In the genomic region with DNA sequence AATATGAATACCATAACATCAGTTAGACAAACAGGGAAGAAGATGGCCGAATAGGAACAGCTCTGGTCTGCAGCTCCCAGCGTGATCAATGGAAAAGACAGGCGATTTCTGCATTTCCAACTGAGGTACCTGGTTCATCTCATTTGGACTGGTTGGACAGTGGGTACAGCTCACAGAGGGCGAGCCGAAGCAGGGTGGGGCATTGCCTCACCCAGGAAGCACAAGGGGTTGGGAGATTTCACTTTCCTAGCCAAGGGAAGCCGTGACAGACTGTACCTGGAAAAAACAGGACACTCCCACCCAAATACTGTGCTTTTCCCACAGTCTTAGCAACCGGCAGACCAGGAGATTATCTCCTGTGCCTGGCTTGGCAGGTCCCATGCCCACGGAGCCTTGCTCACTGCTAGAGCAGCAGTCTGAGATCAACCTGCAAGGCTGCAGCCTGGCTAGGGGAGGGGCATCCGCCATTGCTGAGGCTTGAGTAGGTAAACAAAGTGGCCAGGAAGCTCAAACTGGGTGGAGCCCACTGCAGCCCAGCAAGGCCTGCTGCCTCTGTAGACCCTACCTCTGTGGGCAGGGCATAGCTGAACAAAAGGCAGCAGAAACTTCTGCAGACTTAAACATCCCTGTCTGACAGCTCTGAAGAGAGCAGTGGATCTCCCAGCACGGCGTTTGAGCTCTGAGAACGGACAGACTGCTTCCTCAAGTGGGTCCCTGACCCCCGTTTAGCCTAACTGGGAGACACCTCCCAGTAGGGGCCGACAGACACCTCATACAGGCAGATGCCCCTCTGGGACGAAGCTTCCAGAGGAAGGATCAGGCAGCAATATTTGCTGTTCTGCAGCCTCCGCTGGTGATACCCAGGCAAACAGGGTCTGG, we compare ENCODE assay signal across 5 cellular contexts.
A peak's percentile ranks its signal among the peaks of the same experiment; 100 is the strongest.
DNase-seq lines count a peak whose midpoint lies in the region; ATAC-seq and TF ChIP-seq lines count a peak whose summit lies in the region.
"Not testable (repeated sequence)": the region's sequence is repeated elsewhere in the genome, so short reads cannot be mapped to it uniquely, and the experiment has no call there.

No MANE protein-coding gene starts in this region.

- H3K4me3 Mint-ChIP-seq in MCF 10A (ENCODE audit: unreplicated experiment): not testable (repeated sequence)

- POLR2A ChIA-PET in MCF 10A (lab: Yijun Ruan, JAX): interaction anchor here (1.3 kb wide), 1 partner anchor 9 kb away, joined by 3 read pairs; no protein-coding TSS in a partner anchor

- not testable (repeated sequence) for H3K27me3 Mint-ChIP-seq in MCF 10A (ENCODE audit: insufficient read depth, unreplicated experiment)

- not testable (repeated sequence) for H3K27ac Mint-ChIP-seq in MCF 10A (ENCODE audit: low read depth, unreplicated experiment)

- not testable (repeated sequence) for H2AK5ac ChIP-seq in trophoblast cell (ENCODE audit: low read length)

- H3K79me1 ChIP-seq in trophoblast cell (ENCODE audit: low read length): not testable (repeated sequence)

- H3K36me3 Mint-ChIP-seq in MCF 10A (ENCODE audit: insufficient read depth, unreplicated experiment): not testable (repeated sequence)

- not testable (repeated sequence) for H4K12ac ChIP-seq in trophoblast cell (ENCODE audit: low read depth, low read length)

- not testable (repeated sequence) for H3K4me1 ChIP-seq in esophagus squamous epithelium; mucosa of descending colon (ENCODE audit: low read depth); trophoblast cell (ENCODE audit: control insufficient read depth in 1 of 2, insufficient read depth in 2 of 2, low read length in 2 of 2)

- not testable (repeated sequence) for H3K23ac ChIP-seq in trophoblast cell (ENCODE audit: low read length)

- not testable (repeated sequence) for BruUV-seq in MCF 10A (replicated peaks; lab: Mats Ljungman, UMichigan)

- H3K36me3 ChIP-seq in esophagus squamous epithelium; mucosa of descending colon (ENCODE audit: low read depth); trophoblast cell (ENCODE audit: control insufficient read depth in 1 of 2, insufficient read depth in 2 of 2, low read length in 2 of 2): not testable (repeated sequence)

- not testable (repeated sequence) for H3K27me3 ChIP-seq in esophagus squamous epithelium; trophoblast cell (ENCODE audit: insufficient read depth, low read length)

- peak; percentile 5 for DNase-seq in NCI-H748 treated with DMSO at 0.1 percent for 48 hours (lab: John Stamatoyannopoulos, UW)
- peak; percentile 6 for DNase-seq in MCF 10A (ENCODE audit: unreplicated experiment)
- DNase-seq in esophagus squamous epithelium (lab: John Stamatoyannopoulos, UW); trophoblast cell: not testable (repeated sequence)
- peak; percentile 19 to 49 (median 43) for DNase-seq in mucosa of descending colon

- H2AFZ ChIP-seq in trophoblast cell (ENCODE audit: insufficient read depth, low read length, poor library complexity): not testable (repeated sequence)

- H4K91ac ChIP-seq in trophoblast cell (ENCODE audit: low read depth, low read length): not testable (repeated sequence)

- not testable (repeated sequence) for H3K4ac ChIP-seq in trophoblast cell (ENCODE audit: low read depth, low read length)

- not testable (repeated sequence) for H2BK12ac ChIP-seq in trophoblast cell (ENCODE audit: low read length)

- not testable (repeated sequence) for H3K9me3 ChIP-seq in esophagus squamous epithelium; mucosa of descending colon; trophoblast cell (ENCODE audit: insufficient read depth, low read depth, low read length)

- not testable (repeated sequence) for TF ChIP-seq POLR2A in esophagus squamous epithelium (IDR thresholded peaks at IDR 0.05)

- not testable (repeated sequence) for H3K4me1 Mint-ChIP-seq in MCF 10A (ENCODE audit: insufficient read depth, unreplicated experiment)

- not testable (repeated sequence) for H3K18ac ChIP-seq in trophoblast cell (ENCODE audit: low read length)

- 74 to 76% methylated on average over 7 to 11 of the region's 16 CpGs for WGBS in esophagus squamous epithelium, 2 donors
- no CpG with 5 or more reads among the region's 16 CpGs for WGBS in trophoblast cell (ENCODE audit: extremely low coverage, insufficient coverage, insufficient read length)

- not testable (repeated sequence) for H2BK5ac ChIP-seq in trophoblast cell (ENCODE audit: low read depth, low read length, poor library complexity)

- not testable (repeated sequence) for H3K79me2 ChIP-seq in trophoblast cell (ENCODE audit: control insufficient read depth, insufficient read depth, low read length, poor library complexity)

- H3K4me2 ChIP-seq in trophoblast cell (ENCODE audit: low read length): not testable (repeated sequence)

- not testable (repeated sequence) for H2BK120ac ChIP-seq in trophoblast cell (ENCODE audit: insufficient read depth, low read length, poor library complexity)

- H3K9me3 Mint-ChIP-seq in MCF 10A (ENCODE audit: unreplicated experiment): not testable (repeated sequence)

- CTCF ChIA-PET in MCF 10A (lab: Yijun Ruan, JAX): not testable (repeated sequence)

- intact Hi-C loops in MCF 10A (cut with micrococcal nuclease); esophagus squamous epithelium (cut with DNase I); mucosa of descending colon (cut with DNase I, micrococcal nuclease): not testable (repeated sequence)

- ATAC-seq in mucosa of descending colon: not testable (repeated sequence)

- H3K9ac ChIP-seq in trophoblast cell (ENCODE audit: low read length): not testable (repeated sequence)

- H4K8ac ChIP-seq in trophoblast cell (ENCODE audit: low read depth, low read length): not testable (repeated sequence)

- not testable (repeated sequence) for H3K14ac ChIP-seq in trophoblast cell (ENCODE audit: low read length)

- not testable (repeated sequence) for H3K4me3 ChIP-seq in esophagus squamous epithelium, mucosa of descending colon
- H3K4me3 ChIP-seq in trophoblast cell (ENCODE audit: low read depth, low read length): peak overlapping the region; percentile 32

- TF ChIP-seq CTCF in MCF 10A (IDR thresholded peaks at IDR 0.05; ENCODE audit: unreplicated experiment); esophagus squamous epithelium (IDR thresholded peaks at IDR 0.05); mucosa of descending colon (IDR thresholded peaks at IDR 0.05): not testable (repeated sequence)

- peak overlapping the region in 3 of 4 donors; percentile 16 to 52 (median 29) for H3K27ac ChIP-seq in esophagus squamous epithelium
- not testable (repeated sequence) for H3K27ac ChIP-seq in trophoblast cell (ENCODE audit: low read depth, low read length)
